ENCODE assay signal across 1 cellular context in the genomic region with DNA sequence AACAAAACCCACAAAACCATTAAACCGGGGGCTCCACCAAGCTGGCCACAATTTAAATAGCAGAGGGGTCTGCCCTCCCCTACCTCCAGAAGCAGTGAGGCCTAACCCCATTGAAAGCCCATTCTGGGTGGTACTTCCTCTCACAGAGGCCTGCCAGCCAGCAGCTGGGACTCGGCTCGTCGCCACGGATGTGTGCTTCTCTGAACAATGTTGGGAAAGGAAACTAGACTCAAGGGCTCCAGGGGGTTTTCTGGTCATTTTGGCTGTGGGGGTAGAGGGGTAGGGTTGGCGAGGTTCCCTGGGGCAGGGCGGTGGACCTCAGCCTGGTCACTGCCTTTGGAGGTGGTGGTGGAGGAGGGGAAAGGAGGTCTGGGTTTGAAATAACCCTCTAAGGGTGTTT.
TF ChIP-seq lines count a peak whose summit lies in the region.

No MANE protein-coding gene starts in this region.

TF ChIP-seq in GM12878, 131 proteins besides CTCF, POLR2A, EP300 and RAD21 (continued from another document):
- TF ChIP-seq, protein P1, sequence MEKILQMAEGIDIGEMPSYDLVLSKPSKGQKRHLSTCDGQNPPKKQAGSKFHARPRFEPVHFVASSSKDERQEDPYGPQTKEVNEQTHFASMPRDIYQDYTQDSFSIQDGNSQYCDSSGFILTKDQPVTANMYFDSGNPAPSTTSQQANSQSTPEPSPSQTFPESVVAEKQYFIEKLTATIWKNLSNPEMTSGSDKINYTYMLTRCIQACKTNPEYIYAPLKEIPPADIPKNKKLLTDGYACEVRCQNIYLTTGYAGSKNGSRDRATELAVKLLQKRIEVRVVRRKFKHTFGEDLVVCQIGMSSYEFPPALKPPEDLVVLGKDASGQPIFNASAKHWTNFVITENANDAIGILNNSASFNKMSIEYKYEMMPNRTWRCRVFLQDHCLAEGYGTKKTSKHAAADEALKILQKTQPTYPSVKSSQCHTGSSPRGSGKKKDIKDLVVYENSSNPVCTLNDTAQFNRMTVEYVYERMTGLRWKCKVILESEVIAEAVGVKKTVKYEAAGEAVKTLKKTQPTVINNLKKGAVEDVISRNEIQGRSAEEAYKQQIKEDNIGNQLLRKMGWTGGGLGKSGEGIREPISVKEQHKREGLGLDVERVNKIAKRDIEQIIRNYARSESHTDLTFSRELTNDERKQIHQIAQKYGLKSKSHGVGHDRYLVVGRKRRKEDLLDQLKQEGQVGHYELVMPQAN (conservative IDR thresholded peaks at IDR 0.05): no peak
- TF ChIP-seq PAX5 (IDR thresholded peaks at IDR 0.05; ENCODE audit: borderline replicate concordance, low read depth, low read length): peak; percentile 77; the same call in 1 of the 2 replicates
- TF ChIP-seq NFIC (IDR thresholded peaks at IDR 0.05; ENCODE audit: low read depth, low read length): peak; percentile 54; the same call in 1 of the 2 replicates
- TF ChIP-seq DPF2 (IDR thresholded peaks at IDR 0.05): peak; percentile 54; the same call in 1 of the 2 replicates
- TF ChIP-seq RUNX3 (IDR thresholded peaks at IDR 0.05; ENCODE audit: low read length): peak; percentile 69
- TF ChIP-seq, protein P2, sequence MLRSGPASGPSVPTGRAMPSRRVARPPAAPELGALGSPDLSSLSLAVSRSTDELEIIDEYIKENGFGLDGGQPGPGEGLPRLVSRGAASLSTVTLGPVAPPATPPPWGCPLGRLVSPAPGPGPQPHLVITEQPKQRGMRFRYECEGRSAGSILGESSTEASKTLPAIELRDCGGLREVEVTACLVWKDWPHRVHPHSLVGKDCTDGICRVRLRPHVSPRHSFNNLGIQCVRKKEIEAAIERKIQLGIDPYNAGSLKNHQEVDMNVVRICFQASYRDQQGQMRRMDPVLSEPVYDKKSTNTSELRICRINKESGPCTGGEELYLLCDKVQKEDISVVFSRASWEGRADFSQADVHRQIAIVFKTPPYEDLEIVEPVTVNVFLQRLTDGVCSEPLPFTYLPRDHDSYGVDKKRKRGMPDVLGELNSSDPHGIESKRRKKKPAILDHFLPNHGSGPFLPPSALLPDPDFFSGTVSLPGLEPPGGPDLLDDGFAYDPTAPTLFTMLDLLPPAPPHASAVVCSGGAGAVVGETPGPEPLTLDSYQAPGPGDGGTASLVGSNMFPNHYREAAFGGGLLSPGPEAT (IDR thresholded peaks at IDR 0.05; ENCODE audit: low read depth): peak; percentile 59; the same call in 1 of the 2 replicates
- TF ChIP-seq ETV6 (conservative IDR thresholded peaks at IDR 0.05 in 1 of 2, IDR thresholded peaks at IDR 0.05 in 1 of 2; ENCODE audit: borderline replicate concordance in 1 of 2, low read depth in 1 of 2): peak in 1 of 2 experiments; percentile 31; a peak in 1 of 4 replicates
- TF ChIP-seq JUNB (IDR thresholded peaks at IDR 0.05): no peak
- TF ChIP-seq EED (IDR thresholded peaks at IDR 0.05; ENCODE audit: low read depth): peak; percentile 84
- peak; percentile 57; the same call in 1 of the 2 replicates for TF ChIP-seq NBN (IDR thresholded peaks at IDR 0.05)
- peak; percentile 61; the same call in 1 of the 2 replicates for TF ChIP-seq MTA2 (IDR thresholded peaks at IDR 0.05; ENCODE audit: low read depth)
- TF ChIP-seq FOS (IDR thresholded peaks at IDR 0.05; ENCODE audit: borderline replicate concordance, extremely low read depth, insufficient read length): no peak
- TF ChIP-seq SIX5 (IDR thresholded peaks at IDR 0.05; ENCODE audit: low read depth, low read length, severe bottlenecking): no peak
